ENCODE assay signal across 20 cellular contexts in the genomic region with DNA sequence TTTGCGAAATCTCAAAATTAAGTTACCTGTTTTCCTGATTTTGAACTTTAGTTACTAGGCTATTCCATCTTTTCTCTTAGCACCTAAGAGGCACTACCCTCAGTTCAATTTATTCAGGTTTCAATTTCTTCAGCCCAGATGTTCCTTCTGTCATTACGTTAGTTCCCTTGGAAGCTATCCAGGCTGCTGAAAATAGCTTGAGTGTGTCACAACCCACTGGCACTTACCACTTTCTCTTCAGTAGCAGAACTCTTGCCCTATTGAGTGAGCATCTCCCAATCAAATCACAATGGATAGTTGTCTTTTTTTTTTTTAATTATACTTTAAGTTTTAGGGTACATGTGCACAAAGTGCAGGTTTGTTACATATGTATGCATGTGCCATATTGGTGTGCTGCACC.
DNase-seq lines count a peak whose midpoint lies in the region; ATAC-seq lines count a peak whose summit lies in the region.
"Had no signal": no experiment of that assay in that cellular context is flagged by ENCODE, and none has a peak within 500 bp of the region (broad histone marks: within the 10 kb centered on the region; RNA-seq: fewer than 3 reads in every experiment).

No MANE protein-coding gene starts in this region.

- no peak overlapping the region for H3K23ac ChIP-seq in mesenchymal stem cell (ENCODE audit: low read length in 2 of 2)

- no peaks in the 10 kb centered on the region for H3K36me3 ChIP-seq in mesenchymal stem cell (ENCODE audit: control insufficient read depth in 1 of 2, insufficient read depth in 2 of 2, low read depth in 1 of 2, low read length in 2 of 2)
- H3K36me3 ChIP-seq: neutrophil, sigmoid colon, tibial nerve had no signal

- H3K9ac ChIP-seq in mesenchymal stem cell (ENCODE audit: low read length): no peak overlapping the region

- WGBS in mesenchymal stem cell: 50% methylated on average over 2 of the region's 2 CpGs

- no peaks in the 10 kb centered on the region for H3K4me1 ChIP-seq in mesenchymal stem cell (ENCODE audit: control insufficient read depth, insufficient read depth, low read depth, low read length)
- H3K4me1 ChIP-seq: sigmoid colon, tibial nerve had no signal

- H3K9me3 ChIP-seq in mesenchymal stem cell (ENCODE audit: control insufficient read depth, low read length): no peaks in the 10 kb centered on the region
- H3K9me3 ChIP-seq: neutrophil, sigmoid colon, tibial nerve had no signal

- H4K8ac ChIP-seq in mesenchymal stem cell (ENCODE audit: low read length): no peak overlapping the region

- no peak overlapping the region for H3K4me2 ChIP-seq in mesenchymal stem cell (ENCODE audit: low read length, poor library complexity, severe bottlenecking)

- H3K79me1 ChIP-seq in mesenchymal stem cell (replicated peaks; ENCODE audit: low read length, poor library complexity, severe bottlenecking): peaks cover 2% of the 10 kb centered on the region

- ATAC-seq in GM19467 (IDR thresholded peaks at IDR 0.05; ENCODE audit: unreplicated experiment) (no peak), HG02588 (IDR thresholded peaks at IDR 0.05; ENCODE audit: unreplicated experiment) (no peak), GM19397 (IDR thresholded peaks at IDR 0.05; ENCODE audit: unreplicated experiment) (no peak)
- ATAC-seq: activated T-cell treated with anti-CD3 and anti-CD28 coated beads, Interleukin-2, amount 50 U/mL, for 4 hours had no signal

- no peak overlapping the region for H2AK5ac ChIP-seq in mesenchymal stem cell (ENCODE audit: low read length, severe bottlenecking)

- no peak overlapping the region for H2BK12ac ChIP-seq in mesenchymal stem cell (ENCODE audit: low read length in 2 of 2)

- no peak overlapping the region for H3K4me3 ChIP-seq in mesenchymal stem cell (ENCODE audit: insufficient read depth in 1 of 2, low read depth in 1 of 2, low read length in 2 of 2)
- H3K4me3 ChIP-seq: sigmoid colon, tibial nerve had no signal

- H3K4ac ChIP-seq in mesenchymal stem cell (ENCODE audit: low read depth in 1 of 2, low read length in 2 of 2): no peak overlapping the region

- H3K18ac ChIP-seq in mesenchymal stem cell (ENCODE audit: low read depth in 1 of 2, low read length in 2 of 2): no peak overlapping the region

- H4K91ac ChIP-seq in mesenchymal stem cell (ENCODE audit: low read length): no peak overlapping the region

- no peak overlapping the region for H2BK120ac ChIP-seq in mesenchymal stem cell (ENCODE audit: low read depth, low read length)

- no peak overlapping the region for H2AFZ ChIP-seq in mesenchymal stem cell (ENCODE audit: low read depth, low read length)

- no peak overlapping the region for H2BK5ac ChIP-seq in mesenchymal stem cell (ENCODE audit: low read depth, low read length, poor library complexity, severe bottlenecking)

- DNase-seq in NCI-H748 (lab: John Stamatoyannopoulos, UW; ENCODE audit: unreplicated experiment) (peak; percentile 32), NCI-H748 treated with DMSO at 0.1 percent for 48 hours (lab: John Stamatoyannopoulos, UW) (no peak), LHCN-M2 (ENCODE audit: low read depth) (peak; percentile 51), NCI-H82 (lab: John Stamatoyannopoulos, UW) (peak; percentile 52), mesenchymal stem cell (peak; percentile 26)
- DNase-seq: ACHN; activated CD4-positive, alpha-beta T cell treated with anti-CD3 and anti-CD28 coated beads, Interleukin-2, amount 50 U/mL, for 4 hours; activated naive CD8-positive, alpha-beta T cell treated with anti-CD3 and anti-CD28 coated beads, Interleukin-2, amount 10 ng/mL, durations not matched to agents 7 days and 5 days; activated T-cell treated with anti-CD3 and anti-CD28 coated beads, Interleukin-2, amount 50 U/mL, for 4 hours; COR-L47; endodermal cell; GF-D8; SIG-M5; sigmoid colon; stimulated activated CD4-positive, alpha-beta T cell treated with anti-CD3 and anti-CD28 coated beads, Interleukin-4, amount 100 ng/mL, for 24 hours had no signal

- H3K27me3 ChIP-seq in mesenchymal stem cell (ENCODE audit: control insufficient read depth in 1 of 2, insufficient read depth in 1 of 2, low read length in 2 of 2): no peaks in the 10 kb centered on the region
- H3K27me3 ChIP-seq: neutrophil, sigmoid colon, tibial nerve had no signal

- no peak overlapping the region for H3K14ac ChIP-seq in mesenchymal stem cell (ENCODE audit: low read length in 2 of 2)

- H2BK15ac ChIP-seq in mesenchymal stem cell (ENCODE audit: low read depth, poor library complexity, severe bottlenecking): no peak overlapping the region

- no peak overlapping the region for H3K27ac ChIP-seq in mesenchymal stem cell (ENCODE audit: low read length, poor library complexity, severe bottlenecking)
- H3K27ac ChIP-seq: neutrophil, sigmoid colon, tibial nerve had no signal
